2 cellular contexts compared by ENCODE assay signal in genomic region chr2:205540066-205540465, GRCh38.
TF ChIP-seq lines count a peak whose summit lies in the region.

No MANE protein-coding gene starts in this region.

TF ChIP-seq in GM23338, 12 proteins besides CTCF, POLR2A, EP300 and RAD21 (continued from another document):
- no peak for TF ChIP-seq ZNF462 (CRISPR knock-in tag; IDR thresholded peaks at IDR 0.05)
- TF ChIP-seq ETS1 (IDR thresholded peaks at IDR 0.05) = no peak
- TF ChIP-seq ZNF331 (CRISPR knock-in tag; IDR thresholded peaks at IDR 0.05; ENCODE audit: low read depth) = no peak
- TF ChIP-seq JUNB (IDR thresholded peaks at IDR 0.05; ENCODE audit: unreplicated experiment) = no peak
- TF ChIP-seq REST (IDR thresholded peaks at IDR 0.05; ENCODE audit: unreplicated experiment) = no peak
- TF ChIP-seq EZH2phosphoT487 (IDR thresholded peaks at IDR 0.05; ENCODE audit: unreplicated experiment) = no peak
- TF ChIP-seq EZH2 (IDR thresholded peaks at IDR 0.05; ENCODE audit: low read depth, unreplicated experiment) = no peak
- no peak for TF ChIP-seq CREB1 (CRISPR knock-in tag; IDR thresholded peaks at IDR 0.05; ENCODE audit: low read depth)
- TF ChIP-seq STAT1 (IDR thresholded peaks at IDR 0.05; ENCODE audit: unreplicated experiment) = no peak
- TF ChIP-seq ZNF114 (CRISPR knock-in tag; IDR thresholded peaks at IDR 0.05) = no peak

TF ChIP-seq in neural cell, 6 proteins besides CTCF, POLR2A, EP300 and RAD21 (continued from another document):
- TF ChIP-seq REST (IDR thresholded peaks at IDR 0.05; ENCODE audit: borderline replicate concordance) = no peak
TF ChIP-seq in neural cell: peak in this region for 0.
